ENCODE assay signal across 18 cellular contexts in genomic region chr10:20836401-20836800, GRCh38.
DNase-seq lines count a peak whose midpoint lies in the region; ATAC-seq and TF ChIP-seq lines count a peak whose summit lies in the region.
"Had no signal": no experiment of that assay in that cellular context is flagged by ENCODE, and none has a peak within 500 bp of the region (broad histone marks: within the 10 kb centered on the region; RNA-seq: fewer than 3 reads in every experiment).

No MANE protein-coding gene starts in this region.

- no peaks in the 10 kb centered on the region for H3K27me3 ChIP-seq in left ventricle myocardium inferior (ENCODE audit: low read depth)
- H3K27me3 ChIP-seq in cardiac muscle cell = no peaks in the 10 kb centered on the region
- no peaks in the 10 kb centered on the region for H3K27me3 ChIP-seq in right atrium auricular region
- H3K27me3 ChIP-seq: BLaER1 treated with 17β-estradiol and CSF1 and Interleukin-3, amounts not matched to agents 10 nM and 100 nM had no signal

- intact Hi-C loops in Right ventricle myocardium inferior (cut with DNase I) (no loop called here), left ventricle myocardium inferior (cut with micrococcal nuclease) (no loop called here), left ventricle myocardium superior (cut with micrococcal nuclease) (no loop called here)

- H3K9me3 ChIP-seq in left ventricle myocardium inferior (replicated peaks) = peaks cover 17% of the 10 kb centered on the region
- no peaks in the 10 kb centered on the region for H3K9me3 ChIP-seq in cardiac muscle cell (ENCODE audit: low read depth)
- H3K9me3 ChIP-seq in right atrium auricular region = no peaks in the 10 kb centered on the region
- H3K9me3 ChIP-seq: Caco-2 had no signal

- H3K27ac ChIP-seq in left ventricle myocardium inferior (replicated peaks) (no peak overlapping the region), cardiac muscle cell (peak overlapping the region; percentile 73), right atrium auricular region (no peak overlapping the region)
- H3K27ac ChIP-seq: 22Rv1; A549; BLaER1 treated with 17β-estradiol and CSF1 and Interleukin-3, amounts not matched to agents 10 nM and 100 nM; C4-2B had no signal

- H3K4me1 ChIP-seq in left ventricle myocardium inferior (peaks cover 34% of the 10 kb centered on the region), cardiac muscle cell (ENCODE audit: low read depth) (no peaks in the 10 kb centered on the region), right atrium auricular region (peaks cover 0 to 18% of the 10 kb centered on the region in 2 donors)
- H3K4me1 ChIP-seq: A549; BLaER1 treated with 17β-estradiol and CSF1 and Interleukin-3, amounts not matched to agents 10 nM and 100 nM; Caco-2 had no signal

- DNase-seq in Right ventricle myocardium inferior (ENCODE audit: missing footprints) (peak; percentile 53), left ventricle myocardium inferior (no peak), cardiac muscle cell (ENCODE audit: low read depth in 1 of 2, low spot score in 1 of 2) (no peak), right atrium auricular region (ENCODE audit: low spot score) (no peak), left ventricle myocardium superior (no peak), RPMI8226 (no peak)
- DNase-seq: AML-193; Caco-2; Calu3; CD4-positive, alpha-beta T cell; CD8-positive, alpha-beta T cell; DMS79 treated with DMSO at 0.1 percent for 48 hours; GF-D8 had no signal

- H3K36me3 ChIP-seq in left ventricle myocardium inferior = peaks cover 89% of the 10 kb centered on the region
- H3K36me3 ChIP-seq in cardiac muscle cell = peaks cover 94% of the 10 kb centered on the region
- peaks cover 82% of the 10 kb centered on the region for H3K36me3 ChIP-seq in right atrium auricular region
- H3K36me3 ChIP-seq: BLaER1 treated with 17β-estradiol and CSF1 and Interleukin-3, amounts not matched to agents 10 nM and 100 nM had no signal

- H3K4me3 ChIP-seq in left ventricle myocardium inferior (no peak overlapping the region), cardiac muscle cell (no peak overlapping the region), right atrium auricular region (no peak overlapping the region)
- H3K4me3 ChIP-seq: A549; BLaER1 treated with 17β-estradiol and CSF1 and Interleukin-3, amounts not matched to agents 10 nM and 100 nM had no signal

- ATAC-seq in Right ventricle myocardium inferior (peak; percentile 45), left ventricle myocardium superior (peak; percentile 37), HG03108 (IDR thresholded peaks at IDR 0.05; ENCODE audit: unreplicated experiment) (no peak)
- ATAC-seq: A549; CD8-positive, alpha-beta T cell had no signal

- no peak for TF ChIP-seq CTCF in left ventricle myocardium inferior (IDR thresholded peaks at IDR 0.05; ENCODE audit: borderline replicate concordance)
- TF ChIP-seq CTCF in cardiac muscle cell (IDR thresholded peaks at IDR 0.05; ENCODE audit: low read depth, low read length) = no peak
- no peak for TF ChIP-seq CTCF in right atrium auricular region (IDR thresholded peaks at IDR 0.05)
